ENCODE assay signal across 21 cellular contexts in genomic region chr6:9168669-9169068, GRCh38.
"Had no signal": no experiment of that assay in that cellular context is flagged by ENCODE, and none has a peak within 500 bp of the region (broad histone marks: within the 10 kb centered on the region; RNA-seq: fewer than 3 reads in every experiment).

No MANE protein-coding gene starts in this region.

- H3K4me1 ChIP-seq: esophagus squamous epithelium, lower lobe of right lung, psoas muscle, sigmoid colon, testis, tibial artery had no signal

- H3K27me3 ChIP-seq: esophagus squamous epithelium, ovary, sigmoid colon, testis, tibial artery had no signal

- H3K27ac ChIP-seq: coronary artery, esophagus squamous epithelium, lower lobe of right lung, ovary, psoas muscle, sigmoid colon, testis, tibial artery had no signal

- ATAC-seq: left colon; left ventricle myocardium superior; lower lobe of right lung; natural killer cell; psoas muscle; right cardiac atrium; stimulated activated memory B cell treated with anti-CD40 and anti-IgM and Interleukin-4, amounts not matched to agents 10 μg/mL and 1 μg/mL and 100 μg/mL, for 72 hours; stimulated activated naive CD8-positive, alpha-beta T cell treated with anti-CD3 and anti-CD28 coated beads, Interleukin-15, Interleukin-2, amounts not matched to agents 100 U/mL and 50 U/mL, for 24 hours had no signal

- DNase-seq: dermis blood vessel endothelial cell; effector memory CD4-positive, alpha-beta T cell; erythroblast; esophagus squamous epithelium; left colon; left ventricle myocardium superior; lower lobe of right lung; natural killer cell; occipital lobe; ovary; posterior cingulate gyrus; psoas muscle; right cardiac atrium; sigmoid colon; stimulated activated CD4-positive, alpha-beta T cell treated with anti-CD3 and anti-CD28 coated beads, Interleukin-4, amount 100 ng/mL, for 4 hours; stimulated activated naive CD8-positive, alpha-beta T cell treated with anti-CD3 and anti-CD28 coated beads, Interleukin-15, Interleukin-2, amounts not matched to agents 100 U/mL and 50 U/mL, for 24 hours; substantia nigra; testis; tibial artery had no signal
